8 cellular contexts compared by ENCODE assay signal in genomic region chr4:5051692-5052423, GRCh38. TPM values are rescaled to one million over a fixed set of nuclear protein-coding genes. Genes with fewer than 3 reads are reported as not detected.
DNase-seq lines count a peak whose midpoint lies in the region; ATAC-seq and TF ChIP-seq lines count a peak whose summit lies in the region.

No MANE protein-coding gene starts in this region.

- peaks cover 3 to 33% (median 18%) of the 10 kb centered on the region in 9 donors for H3K27me3 ChIP-seq in heart left ventricle
- H3K27me3 ChIP-seq in psoas muscle (ENCODE audit: insufficient read depth in 3 of 3, low read length in 2 of 3), result peaks cover 0 to 21% (median 12%) of the 10 kb centered on the region in 3 donors

- CTCF ChIA-PET in T-cell (lab: Charles Lee), result interaction anchor here in 1 of 2 donors (0.5 kb wide), 1 partner anchor 189 kb away, joined by 3 read pairs; no protein-coding TSS in a partner anchor

- H3K27ac ChIP-seq in heart left ventricle, result peak overlapping the region in 1 of 12 donors; percentile 8
- no peak overlapping the region for H3K27ac ChIP-seq in psoas muscle

- TF ChIP-seq CTCF in heart left ventricle (IDR thresholded peaks at IDR 0.05) (no peak), psoas muscle (IDR thresholded peaks at IDR 0.05) (no peak)

- no peaks in the 10 kb centered on the region for H3K36me3 ChIP-seq in heart left ventricle
- no peaks in the 10 kb centered on the region for H3K36me3 ChIP-seq in psoas muscle (ENCODE audit: insufficient read depth in 1 of 2, low read depth in 1 of 2)

- H3K4me1 ChIP-seq in heart left ventricle (peaks cover 0 to 22% (median 10%) of the 10 kb centered on the region in 12 donors), psoas muscle (peaks cover 3% of the 10 kb centered on the region)

- H3K27me3 Mint-ChIP-seq in T-cell, result peaks cover 46 to 59% of the 10 kb centered on the region in 2 donors

- H3K4me3 Mint-ChIP-seq in T-cell, result peak overlapping the region; percentile 15 to 65 (median 17)

- H3K36me3 Mint-ChIP-seq in T-cell, result no peaks in the 10 kb centered on the region

- H3K4me1 Mint-ChIP-seq in T-cell, result peaks cover 11 to 17% (median 15%) of the 10 kb centered on the region in 3 donors

- POLR2A ChIA-PET in T-cell (lab: Charles Lee), result no interaction called here

- 2 to 3% (median 2%) methylated on average over 34 to 66 of the region's 66 CpGs for WGBS in heart left ventricle, 4 donors
- WGBS in psoas muscle, 3 donors, result 1 to 3% (median 1%) methylated on average over 58 to 66 of the region's 66 CpGs

- DNase-seq in ELF-1 (ENCODE audit: low read depth, low spot score) (peak; percentile 23), T-cell (no peak), heart left ventricle (peak in 3 of 5 donors; percentile 25 to 69 (median 30)), psoas muscle (peak in 1 of 2 donors; percentile 28), HT-29 (ENCODE audit: low spot score) (no peak), A172 (ENCODE audit: low spot score) (no peak)

- H3K4me3 ChIP-seq in heart left ventricle, result peak overlapping the region; percentile 25 to 66 (median 56)
- peak overlapping the region; percentile 58 for H3K4me3 ChIP-seq in psoas muscle

- ATAC-seq in T-cell (replicated peaks in 1 of 4) (no peak), heart left ventricle (peak in 2 of 4 donors; percentile 27 to 38), psoas muscle (peak in 1 of 4 donors; percentile 43), HG03521 (IDR thresholded peaks at IDR 0.05; ENCODE audit: unreplicated experiment) (no peak), GM21723 (IDR thresholded peaks at IDR 0.05; ENCODE audit: unreplicated experiment) (no peak)

- TF ChIP-seq POLR2A in heart left ventricle (IDR thresholded peaks at IDR 0.05), result no peak

- no peak overlapping the region for H3K27ac Mint-ChIP-seq in T-cell

- peaks cover 0 to 2% (median 0%) of the 10 kb centered on the region in 3 donors for H3K9me3 Mint-ChIP-seq in T-cell

- H3K9me3 ChIP-seq in heart left ventricle (no peaks in the 10 kb centered on the region), psoas muscle (no peaks in the 10 kb centered on the region)

- intact Hi-C loops in heart left ventricle (cut with DNase I), result loop anchor here in 8 of 10 donors (2.0 to 10.0 kb wide), 8 partner anchors 90 to 761 kb away; no protein-coding TSS in a partner anchor
- intact Hi-C loops in psoas muscle (cut with DNase I), result loop anchor here in 1 of 2 donors (5.0 kb wide), 2 partner anchors 85 to 760 kb away; no protein-coding TSS in a partner anchor

RNA-seq across cellular contexts. Expression of gene STK32B, which starts 0.6 kb away (rescaled TPM):
- under 1 TPM in 3 of 5 donors, not detected in 2; 0.12 to 0.20 (median 0.15) TPM for total RNA-seq in T-cell
- 1 to 10 TPM in 2 of 9 donors, under 1 TPM in 7; 0.13 to 2.0 (median 0.27) TPM for total RNA-seq in heart left ventricle
- under 1 TPM; 0.08 to 0.14 TPM for polyA plus RNA-seq in heart left ventricle
- total RNA-seq in psoas muscle, result under 1 TPM; 0.52 to 0.73 (median 0.64) TPM
- polyA plus RNA-seq in psoas muscle, result under 1 TPM; 0.14 to 0.35 (median 0.17) TPM
- total RNA-seq in HT-29 (2014; rRNA removed; shearing (Covaris generic)), result not detected in 2 replicates
- total RNA-seq in A172 (2014; rRNA removed; shearing (Covaris generic)), result 0.03 and 0.10 TPM in 2 replicates

RNA-seq across cellular contexts. Expression of gene CYTL1, which starts 32.6 kb away (rescaled TPM):
- total RNA-seq in T-cell (1 to 10 TPM in 1 of 5 donors, under 1 TPM in 2, not detected in 2; 0.38 to 1.6 (median 0.59) TPM), heart left ventricle (1 to 10 TPM in 1 of 9 donors, under 1 TPM in 2, not detected in 6; 0.78 to 2.5 (median 0.93) TPM), psoas muscle (under 1 TPM in 1 of 4 donors, not detected in 3; 0.34 TPM)
- polyA plus RNA-seq in heart left ventricle (not detected), psoas muscle (under 1 TPM; 0.05 to 0.13 (median 0.08) TPM)
- total RNA-seq in HT-29 (2014; rRNA removed; shearing (Covaris generic)), result not detected in 2 replicates
- not detected in 2 replicates for total RNA-seq in A172 (2014; rRNA removed; shearing (Covaris generic))

Comparison
In these comparisons a context has a peak if more than half of its experiments do, and no peak if none do; other contexts are left out.
1. DNase-seq: peak in ELF-1 (single experiment) and heart left ventricle (3 of 5); none in T-cell (0 of 34), HT-29 (single experiment) and A172 (single experiment).